In the genomic region with DNA sequence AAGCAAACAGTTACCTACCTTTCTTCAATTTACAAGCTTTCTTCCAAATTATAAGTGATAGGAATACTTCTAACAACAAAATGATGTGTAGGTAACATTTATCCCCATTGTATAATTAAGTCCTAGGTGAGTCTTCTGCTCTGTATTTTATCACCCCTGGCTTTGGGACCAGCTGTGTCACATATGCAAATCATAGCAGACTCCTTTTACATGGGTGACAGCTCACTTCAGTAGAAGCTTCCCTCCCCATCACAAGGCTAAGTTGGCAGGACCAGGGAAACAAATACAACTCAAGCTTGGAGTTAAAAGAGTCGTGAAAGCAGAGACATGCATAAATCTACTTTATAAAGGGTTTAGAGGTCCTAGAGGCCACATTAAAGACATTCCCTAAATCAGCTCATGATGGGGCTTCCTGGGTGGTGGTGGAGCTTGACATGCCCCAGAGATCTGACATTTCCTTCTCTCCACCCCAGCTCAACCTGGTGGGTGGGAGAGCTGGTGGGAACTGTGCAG, we compare ENCODE assay signal across 20 cellular contexts.
A peak's percentile ranks its signal among the peaks of the same experiment; 100 is the strongest.
DNase-seq lines count a peak whose midpoint lies in the region; ATAC-seq and TF ChIP-seq lines count a peak whose summit lies in the region.
"Had no signal": no experiment of that assay in that cellular context is flagged by ENCODE, and none has a peak within 500 bp of the region (broad histone marks: within the 10 kb centered on the region; RNA-seq: fewer than 3 reads in every experiment).

No MANE protein-coding gene starts in this region.

- H3K27ac Mint-ChIP-seq in activated naive CD4-positive, alpha-beta T cell treated with anti-CD3 and anti-CD28 coated beads, Interleukin-2, amount 50 U/mL, for 24 hours: peak overlapping the region; percentile 10
- H3K27ac Mint-ChIP-seq in activated B cell treated with CpG ODN at 0.5 μM for 24 hours: peak overlapping the region; percentile 5
- H3K27ac Mint-ChIP-seq in naive B cell: peak overlapping the region in 3 of 6 donors; percentile 13 to 31 (median 16)
- H3K27ac Mint-ChIP-seq: IgD-negative memory B cell had no signal

- H3K9me3 ChIP-seq in Karpas-422 (ENCODE audit: low read length): no peaks in the 10 kb centered on the region

- no peak for DNase-seq in activated naive CD4-positive, alpha-beta T cell treated with anti-CD3 and anti-CD28 coated beads, Interleukin-2, amount 50 U/mL, for 16 hours
- DNase-seq in Karpas-422 (peak; percentile 71), activated B cell treated with CpG ODN at 0.5 μM for 24 hours (no peak), naive B cell (peak; percentile 10), AG08396 (ENCODE audit: low spot score) (no peak), NCI-H446 (lab: John Stamatoyannopoulos, UW) (no peak), kidney tubule cell (ENCODE audit: low spot score) (no peak)
- DNase-seq: DMS79, GM23248, MM.1S, NCI-H1092 treated with DMSO at 0.1 percent for 48 hours, NCI-H146, NCI-H2029 treated with DMSO at 0.1 percent for 48 hours, NCI-H2171, SHP77 had no signal

- intact Hi-C loops in activated B cell treated with CpG ODN at 0.5 μM for 24 hours (cut with micrococcal nuclease): loop anchor here (2.0 kb wide), 1 partner anchor 19 kb away; no protein-coding TSS in a partner anchor

- H3K4me3 ChIP-seq in Karpas-422 (ENCODE audit: low read length): peak overlapping the region; percentile 0; the same call in 1 of the 2 replicates
- H3K4me3 ChIP-seq: GM23248, HAP-1, SK-N-MC had no signal

- H3K9me2 ChIP-seq in Karpas-422 (replicated peaks; ENCODE audit: insufficient read depth, low read length): no peaks in the 10 kb centered on the region

- H2AFZ ChIP-seq in Karpas-422 (ENCODE audit: low read length): no peak overlapping the region
- H2AFZ ChIP-seq: GM23248 had no signal

- no peaks in the 10 kb centered on the region for H3K27me3 Mint-ChIP-seq in activated naive CD4-positive, alpha-beta T cell treated with anti-CD3 and anti-CD28 coated beads, Interleukin-2, amount 50 U/mL, for 24 hours
- H3K27me3 Mint-ChIP-seq in activated B cell treated with CpG ODN at 0.5 μM for 24 hours: no peaks in the 10 kb centered on the region
- H3K27me3 Mint-ChIP-seq in naive B cell: peaks cover 0 to 6% (median 0%) of the 10 kb centered on the region in 3 donors
- H3K27me3 Mint-ChIP-seq: IgD-negative memory B cell had no signal

- no peaks in the 10 kb centered on the region for H4K20me1 ChIP-seq in Karpas-422 (ENCODE audit: insufficient read depth, low read depth, low read length)

- H3K4me3 Mint-ChIP-seq in activated naive CD4-positive, alpha-beta T cell treated with anti-CD3 and anti-CD28 coated beads, Interleukin-2, amount 50 U/mL, for 24 hours: no peak overlapping the region
- H3K4me3 Mint-ChIP-seq in activated B cell treated with CpG ODN at 0.5 μM for 24 hours (no peak overlapping the region), naive B cell (peak overlapping the region in 2 of 8 donors; percentile 8 to 48)

- H3K9me3 Mint-ChIP-seq in activated naive CD4-positive, alpha-beta T cell treated with anti-CD3 and anti-CD28 coated beads, Interleukin-2, amount 50 U/mL, for 24 hours: no peaks in the 10 kb centered on the region
- H3K9me3 Mint-ChIP-seq in activated B cell treated with CpG ODN at 0.5 μM for 24 hours: peaks cover 2% of the 10 kb centered on the region
- peaks cover 0 to 7% (median 4%) of the 10 kb centered on the region in 7 donors for H3K9me3 Mint-ChIP-seq in naive B cell

- H3K9ac ChIP-seq in Karpas-422 (ENCODE audit: low read length): no peak overlapping the region
- H3K9ac ChIP-seq: GM23248 had no signal

- no peak for TF ChIP-seq CTCF in activated B cell treated with CpG ODN at 0.5 μM for 24 hours (IDR thresholded peaks at IDR 0.05)

- H3K27me3 ChIP-seq in Karpas-422 (ENCODE audit: low read length): no peaks in the 10 kb centered on the region

- H3K36me3 ChIP-seq in Karpas-422 (ENCODE audit: insufficient read depth, low read length): no peaks in the 10 kb centered on the region
- H3K36me3 ChIP-seq: HAP-1 had no signal

- H3K4me2 ChIP-seq in Karpas-422 (ENCODE audit: low read depth, low read length, poor library complexity, severe bottlenecking): peak overlapping the region; percentile 45

- ATAC-seq in activated B cell treated with CpG ODN at 0.5 μM for 24 hours (ENCODE audit: low read depth) (peak; percentile 86), naive B cell (ENCODE audit: low read depth in 2 of 2) (peak; percentile 84 to 85)

- peaks cover 20% of the 10 kb centered on the region for H3K4me1 ChIP-seq in Karpas-422 (ENCODE audit: low read length)
- H3K4me1 ChIP-seq: HAP-1 had no signal

- 0 out of 2 replicates have a peak overlapping the region, but pooled peaks have one; percentile 2 for H3K27ac ChIP-seq in Karpas-422 (ENCODE audit: low read length)
- H3K27ac ChIP-seq: C4-2B, GM23248, SK-N-MC had no signal

- H3K79me2 ChIP-seq in Karpas-422 (ENCODE audit: low read length): no peaks in the 10 kb centered on the region

- no peaks in the 10 kb centered on the region for H3K36me3 Mint-ChIP-seq in activated naive CD4-positive, alpha-beta T cell treated with anti-CD3 and anti-CD28 coated beads, Interleukin-2, amount 50 U/mL, for 24 hours
- H3K36me3 Mint-ChIP-seq in activated B cell treated with CpG ODN at 0.5 μM for 24 hours (ENCODE audit: low read depth) (no peaks in the 10 kb centered on the region), naive B cell (peaks cover 3 to 4% of the 10 kb centered on the region in 2 donors)
- H3K36me3 Mint-ChIP-seq: IgD-negative memory B cell had no signal

- CTCF ChIA-PET in activated B cell treated with CpG ODN at 0.5 μM for 24 hours (lab: Charles Lee): interaction anchor here (1.1 kb wide), 1 partner anchor 425 kb away, joined by 3 read pairs; no protein-coding TSS in a partner anchor

- H3K4me1 Mint-ChIP-seq in activated naive CD4-positive, alpha-beta T cell treated with anti-CD3 and anti-CD28 coated beads, Interleukin-2, amount 50 U/mL, for 24 hours: peaks cover 35% of the 10 kb centered on the region
- peaks cover 24% of the 10 kb centered on the region for H3K4me1 Mint-ChIP-seq in activated B cell treated with CpG ODN at 0.5 μM for 24 hours
- H3K4me1 Mint-ChIP-seq in naive B cell: peaks cover 17 to 31% (median 19%) of the 10 kb centered on the region in 3 donors

- POLR2A ChIA-PET in activated B cell treated with CpG ODN at 0.5 μM for 24 hours (lab: Charles Lee): interaction anchor here (0.8 kb wide), 1 partner anchor 280 kb away, joined by 3 read pairs; no protein-coding TSS in a partner anchor

Comparison
In these comparisons a context has a peak if more than half of its experiments do, and no peak if none do; other contexts are left out.
1. DNase-seq: peak in Karpas-422 (single experiment) and naive B cell (single experiment); none in activated naive CD4-positive, alpha-beta T cell treated with anti-CD3 and anti-CD28 coated beads, Interleukin-2, amount 50 U/mL, for 16 hours (single experiment), activated B cell treated with CpG ODN at 0.5 μM for 24 hours (single experiment), AG08396 (single experiment), NCI-H446 (0 of 2) and kidney tubule cell (single experiment).